1 cellular context compared by ENCODE assay signal in the genomic region with DNA sequence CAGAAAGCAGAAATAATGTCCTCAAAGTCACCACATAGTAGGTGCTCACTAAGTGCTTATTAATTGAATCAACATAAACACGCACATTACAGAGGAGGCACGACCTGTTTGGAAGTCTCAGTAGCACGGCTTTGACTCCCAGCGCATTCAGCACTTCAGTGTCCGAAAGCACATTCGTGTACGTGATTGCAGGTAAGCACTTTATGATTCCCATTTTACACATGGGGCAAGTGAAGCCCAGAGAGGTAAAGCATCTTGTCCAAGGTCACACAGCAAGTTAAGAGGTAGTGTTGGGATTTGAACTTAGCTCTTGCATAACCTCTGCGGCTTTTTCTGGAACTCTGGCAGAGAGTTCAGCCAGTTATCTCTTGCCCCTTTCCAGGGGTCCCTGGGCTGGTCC.
A peak's percentile ranks its signal among the peaks of the same experiment; 100 is the strongest.
TF ChIP-seq lines count a peak whose summit lies in the region.

No MANE protein-coding gene starts in this region.

TF ChIP-seq in H1, 55 proteins besides CTCF, POLR2A, EP300 and RAD21:
- TF ChIP-seq, protein P1, sequence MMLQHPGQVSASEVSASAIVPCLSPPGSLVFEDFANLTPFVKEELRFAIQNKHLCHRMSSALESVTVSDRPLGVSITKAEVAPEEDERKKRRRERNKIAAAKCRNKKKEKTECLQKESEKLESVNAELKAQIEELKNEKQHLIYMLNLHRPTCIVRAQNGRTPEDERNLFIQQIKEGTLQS (IDR thresholded peaks at IDR 0.05; ENCODE audit: insufficient read depth, low read depth, low read length): no peak
- TF ChIP-seq SUZ12 (IDR thresholded peaks at IDR 0.05; ENCODE audit: low read length): no peak
- TF ChIP-seq HDAC2 (IDR thresholded peaks at IDR 0.05; ENCODE audit: borderline replicate concordance in 1 of 2, low read depth in 2 of 2, low read length in 2 of 2): peak in 1 of 2 experiments; percentile 56; a peak in 1 of 4 replicates
- TF ChIP-seq GABPA (IDR thresholded peaks at IDR 0.05; ENCODE audit: borderline replicate concordance, insufficient read depth, low read length): no peak
- no peak for TF ChIP-seq POU5F1 (IDR thresholded peaks at IDR 0.05; ENCODE audit: low read depth, low read length)
- peak; percentile 82 for TF ChIP-seq KDM1A (IDR thresholded peaks at IDR 0.05; ENCODE audit: borderline replicate concordance, low read length)
